ENCODE assay signal across 14 cellular contexts in the genomic region with DNA sequence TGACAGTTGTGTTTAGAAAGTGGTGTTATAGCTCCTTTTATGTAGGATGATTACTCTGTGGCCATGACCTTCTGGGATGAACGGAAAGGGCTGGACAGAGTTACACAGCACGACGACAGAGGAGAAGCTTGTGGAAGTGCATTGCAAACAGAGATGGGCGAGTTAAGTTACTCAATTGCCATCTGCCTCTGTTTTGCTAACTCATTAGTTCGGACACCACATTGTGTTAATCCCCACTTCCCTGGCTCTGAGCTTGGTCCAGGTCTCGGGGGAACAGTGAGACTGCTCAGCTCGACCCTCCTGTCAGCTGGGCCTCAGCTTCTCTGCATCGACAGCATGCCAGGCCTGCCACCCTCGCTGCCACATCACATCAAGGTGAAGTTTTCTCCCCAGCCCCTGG.
A peak's percentile ranks its signal among the peaks of the same experiment; 100 is the strongest.
DNase-seq lines count a peak whose midpoint lies in the region; ATAC-seq and TF ChIP-seq lines count a peak whose summit lies in the region.
"Had no signal": no experiment of that assay in that cellular context is flagged by ENCODE, and none has a peak within 500 bp of the region (broad histone marks: within the 10 kb centered on the region; RNA-seq: fewer than 3 reads in every experiment).

No MANE protein-coding gene starts in this region.

- TF ChIP-seq CTCF in neutrophil (IDR thresholded peaks at IDR 0.05) (no peak), upper lobe of right lung (IDR thresholded peaks at IDR 0.05) (no peak)

- H3K4me3 ChIP-seq in neutrophil (ENCODE audit: low read depth in 1 of 2, low read length in 1 of 2) (no peak overlapping the region), upper lobe of right lung (no peak overlapping the region)
- H3K4me3 ChIP-seq: prostate gland, testis had no signal

- H3K9me3 ChIP-seq in neutrophil = no peaks in the 10 kb centered on the region
- no peaks in the 10 kb centered on the region for H3K9me3 ChIP-seq in upper lobe of right lung
- H3K9me3 ChIP-seq: prostate gland, testis had no signal

- intact Hi-C loops in Right ventricle myocardium superior (cut with DNase I) (no loop called here), upper lobe of right lung (cut with DNase I) (no loop called here)

- ATAC-seq in Right ventricle myocardium superior (ENCODE audit: poor library complexity) (peak; percentile 46), upper lobe of right lung (peak; percentile 27), GM21717 (IDR thresholded peaks at IDR 0.05; ENCODE audit: unreplicated experiment) (no peak)

- peak overlapping the region; percentile 66 for H3K27ac ChIP-seq in neutrophil
- peak overlapping the region; percentile 71 for H3K27ac ChIP-seq in upper lobe of right lung

- H3K36me3 ChIP-seq in neutrophil (no peaks in the 10 kb centered on the region), upper lobe of right lung (no peaks in the 10 kb centered on the region)
- H3K36me3 ChIP-seq: prostate gland had no signal

- peak; percentile 23 for DNase-seq in NCI-H2171 treated with DMSO at 0.1 percent for 48 hours (lab: John Stamatoyannopoulos, UW)
- no peak for DNase-seq in NCI-H2171 (lab: John Stamatoyannopoulos, UW)
- peak; percentile 46 for DNase-seq in Right ventricle myocardium superior
- DNase-seq in upper lobe of right lung = no peak
- no peak for DNase-seq in activated CD4-positive, CD25-positive, alpha-beta regulatory T cell treated with anti-CD3 and anti-CD28 coated beads, Interleukin-2, amount 50 U/mL, for 72 hours
- DNase-seq in activated naive CD4-positive, alpha-beta T cell (lab: John Stamatoyannopoulos, UW) = no peak
- DNase-seq: activated naive CD8-positive, alpha-beta T cell treated with anti-CD3 and anti-CD28 coated beads, Interleukin-2, amount 10 ng/mL, durations not matched to agents 7 days and 5 days; effector memory CD4-positive, alpha-beta T cell; H9; NCI-H2081 treated with DMSO at 0.1 percent for 48 hours had no signal

- no peaks in the 10 kb centered on the region for H3K27me3 ChIP-seq in neutrophil
- H3K27me3 ChIP-seq in upper lobe of right lung = no peaks in the 10 kb centered on the region
- H3K27me3 ChIP-seq: testis had no signal

- H3K4me1 ChIP-seq in neutrophil (ENCODE audit: control insufficient read depth in 1 of 2, insufficient read depth in 1 of 2, low read depth in 1 of 2, low read length in 1 of 2) (peaks cover 29% of the 10 kb centered on the region in 2 experiments), upper lobe of right lung (peaks cover 29% of the 10 kb centered on the region)
- H3K4me1 ChIP-seq: prostate gland, testis had no signal

Comparison
In these comparisons a context has a peak if more than half of its experiments do, and no peak if none do; other contexts are left out.
1. DNase-seq: peak in NCI-H2171 treated with DMSO at 0.1 percent for 48 hours (single experiment) and Right ventricle myocardium superior (single experiment); none in NCI-H2171 (single experiment), upper lobe of right lung (single experiment), activated CD4-positive, CD25-positive, alpha-beta regulatory T cell treated with anti-CD3 and anti-CD28 coated beads, Interleukin-2, amount 50 U/mL, for 72 hours (single experiment) and activated naive CD4-positive, alpha-beta T cell (0 of 4).